2 cellular contexts compared by ENCODE assay signal in genomic region chr1:68497358-68497698, GRCh38.
TF ChIP-seq lines count a peak whose summit lies in the region.

No MANE protein-coding gene starts in this region.

TF ChIP-seq in endothelial cell of umbilical vein, 7 proteins besides CTCF, POLR2A, EP300 and RAD21 (continued from another document):
- TF ChIP-seq EZH2 (IDR thresholded peaks at IDR 0.05; ENCODE audit: borderline replicate concordance, low read depth, low read length, severe bottlenecking) (no peak), POLR2AphosphoS5 (IDR thresholded peaks at IDR 0.05; ENCODE audit: insufficient read depth, low read depth, low read length) (no peak), GATA2 (IDR thresholded peaks at IDR 0.05; ENCODE audit: insufficient read depth, insufficient read length, low read depth, low read length) (no peak)

TF ChIP-seq in HEK293T, 16 proteins besides CTCF, POLR2A, EP300 and RAD21 (continued from another document):
- TF ChIP-seq BHLHE40 (IDR thresholded peaks at IDR 0.05; ENCODE audit: borderline replicate concordance) (no peak), ZNF384 (IDR thresholded peaks at IDR 0.05) (no peak), ELF4 (IDR thresholded peaks at IDR 0.05) (no peak), LEF1 (IDR thresholded peaks at IDR 0.05; ENCODE audit: borderline replicate concordance) (no peak)
